21 cellular contexts compared by ENCODE assay signal in genomic region chr3:167710552-167710951, GRCh38. TPM values are rescaled to one million over a fixed set of nuclear protein-coding genes. Genes with fewer than 3 reads are reported as not detected.
DNase-seq lines count a peak whose midpoint lies in the region; ATAC-seq and TF ChIP-seq lines count a peak whose summit lies in the region.
"Had no signal": no experiment of that assay in that cellular context is flagged by ENCODE, and none has a peak within 500 bp of the region (broad histone marks: within the 10 kb centered on the region; RNA-seq: fewer than 3 reads in every experiment).

No MANE protein-coding gene starts in this region.

- H3K4me3 ChIP-seq in GM23338 = no peak overlapping the region
- H3K4me3 ChIP-seq: MG63 had no signal

- no peaks in the 10 kb centered on the region for H3F3A ChIP-seq in GM23338 (replicated peaks; ENCODE audit: low read depth)

- DNase-seq in T-helper 1 cell = no peak
- DNase-seq in GM23338 (ENCODE audit: low spot score) = no peak
- no peak for DNase-seq in central memory CD8-positive, alpha-beta T cell (ENCODE audit: low spot score in 2 of 2)
- DNase-seq in nephron progenitor cell = no peak
- DNase-seq: AML-193, COR-L47, IMR-90, Karpas-422, MG63, NCI-H1048, NCI-H1436, NCI-H1930, NCI-H345, NCI-H524 treated with DMSO at 0.1 percent for 48 hours, SHP77 treated with DMSO at 0.1 percent for 48 hours had no signal

- no peak overlapping the region for H3K27ac ChIP-seq in GM23338 (ENCODE audit: low read depth)
- H3K27ac ChIP-seq: 22Rv1 had no signal

- H3K79me2 ChIP-seq in GM23338 (replicated peaks; ENCODE audit: insufficient read depth) = peaks cover 85% of the 10 kb centered on the region

- no peak for ATAC-seq in GM23338
- ATAC-seq in central memory CD8-positive, alpha-beta T cell (replicated peaks; ENCODE audit: extremely low read depth, poor library complexity, severe bottlenecking) = no peak
- ATAC-seq in HG03521 (IDR thresholded peaks at IDR 0.05; ENCODE audit: unreplicated experiment) = no peak
- no peak for ATAC-seq in GM18498 (IDR thresholded peaks at IDR 0.05; ENCODE audit: unreplicated experiment)
- no peak for ATAC-seq in GM19023 (IDR thresholded peaks at IDR 0.05; ENCODE audit: unreplicated experiment)

- no peaks in the 10 kb centered on the region for H3K27me3 ChIP-seq in GM23338 (ENCODE audit: insufficient read depth)
- H3K27me3 ChIP-seq: MG63 had no signal

- H3K4me1 Mint-ChIP-seq in T-helper 1 cell treated with Interleukin-12 subunit alpha and Interleukin-12 subunit beta and Interleukin-4 antibody, amounts not matched to agents 30 μg/mL and 1 μg/mL, for 36 hours (ENCODE audit: low read depth) = peaks cover 29% of the 10 kb centered on the region
- H3K4me1 Mint-ChIP-seq in GM23338 (peaks cover 22% of the 10 kb centered on the region), nephron progenitor cell (no peaks in the 10 kb centered on the region)
- peaks cover 83% of the 10 kb centered on the region for H3K4me1 Mint-ChIP-seq in central memory CD8-positive, alpha-beta T cell
- H3K4me1 Mint-ChIP-seq: CD14-positive monocyte had no signal

- H3K4me1 ChIP-seq in GM23338 (ENCODE audit: insufficient read depth) = no peaks in the 10 kb centered on the region

- H2AFZ ChIP-seq in GM23338 = no peak overlapping the region

- no peak overlapping the region for H3K4me3 Mint-ChIP-seq in T-helper 1 cell treated with Interleukin-12 subunit alpha and Interleukin-12 subunit beta and Interleukin-4 antibody, amounts not matched to agents 30 μg/mL and 1 μg/mL, for 36 hours
- no peak overlapping the region for H3K4me3 Mint-ChIP-seq in GM23338
- H3K4me3 Mint-ChIP-seq in central memory CD8-positive, alpha-beta T cell = no peak overlapping the region
- no peak overlapping the region for H3K4me3 Mint-ChIP-seq in nephron progenitor cell
- H3K4me3 Mint-ChIP-seq: CD14-positive monocyte had no signal

- no peaks in the 10 kb centered on the region for H4K20me1 ChIP-seq in GM23338 (replicated peaks; ENCODE audit: insufficient read depth)

- no peak overlapping the region for H3K4me2 ChIP-seq in GM23338

- H3K27me3 Mint-ChIP-seq in T-helper 1 cell treated with Interleukin-12 subunit alpha and Interleukin-12 subunit beta and Interleukin-4 antibody, amounts not matched to agents 30 μg/mL and 1 μg/mL, for 36 hours (ENCODE audit: low read depth) = no peaks in the 10 kb centered on the region
- no peaks in the 10 kb centered on the region for H3K27me3 Mint-ChIP-seq in GM23338 (ENCODE audit: insufficient read depth, low read depth, poor library complexity)
- no peaks in the 10 kb centered on the region for H3K27me3 Mint-ChIP-seq in central memory CD8-positive, alpha-beta T cell
- H3K27me3 Mint-ChIP-seq in nephron progenitor cell (ENCODE audit: low read depth, poor library complexity) = no peaks in the 10 kb centered on the region

- peaks cover 7% of the 10 kb centered on the region; the same call in 1 of the 2 replicates for H3K9me2 ChIP-seq in GM23338 (ENCODE audit: insufficient read depth)

- peaks cover 51% of the 10 kb centered on the region for H3K36me3 Mint-ChIP-seq in T-helper 1 cell treated with Interleukin-12 subunit alpha and Interleukin-12 subunit beta and Interleukin-4 antibody, amounts not matched to agents 30 μg/mL and 1 μg/mL, for 36 hours (ENCODE audit: low read depth)
- H3K36me3 Mint-ChIP-seq in GM23338 (ENCODE audit: low read depth) = peaks cover 41% of the 10 kb centered on the region
- peaks cover 32% of the 10 kb centered on the region for H3K36me3 Mint-ChIP-seq in central memory CD8-positive, alpha-beta T cell (ENCODE audit: insufficient read depth)
- peaks cover 71% of the 10 kb centered on the region for H3K36me3 Mint-ChIP-seq in nephron progenitor cell (ENCODE audit: low read depth)

- no peaks in the 10 kb centered on the region for H3K36me3 ChIP-seq in GM23338 (ENCODE audit: insufficient read depth)

- H3K9me3 Mint-ChIP-seq in T-helper 1 cell treated with Interleukin-12 subunit alpha and Interleukin-12 subunit beta and Interleukin-4 antibody, amounts not matched to agents 30 μg/mL and 1 μg/mL, for 36 hours = no peaks in the 10 kb centered on the region
- no peaks in the 10 kb centered on the region for H3K9me3 Mint-ChIP-seq in GM23338
- H3K9me3 Mint-ChIP-seq in central memory CD8-positive, alpha-beta T cell = no peaks in the 10 kb centered on the region
- H3K9me3 Mint-ChIP-seq in nephron progenitor cell = peaks cover 40% of the 10 kb centered on the region

- TF ChIP-seq CTCF in GM23338 (conservative IDR thresholded peaks at IDR 0.05; ENCODE audit: low read depth in 2 of 2) (no peak), nephron progenitor cell (IDR thresholded peaks at IDR 0.05) (no peak)

- peak overlapping the region; percentile 5 for H3K27ac Mint-ChIP-seq in T-helper 1 cell treated with Interleukin-12 subunit alpha and Interleukin-12 subunit beta and Interleukin-4 antibody, amounts not matched to agents 30 μg/mL and 1 μg/mL, for 36 hours
- peak overlapping the region; percentile 8; the same call in 1 of the 2 replicates for H3K27ac Mint-ChIP-seq in GM23338
- peak overlapping the region; percentile 22 for H3K27ac Mint-ChIP-seq in central memory CD8-positive, alpha-beta T cell (ENCODE audit: low read depth)
- H3K27ac Mint-ChIP-seq in nephron progenitor cell = peak overlapping the region; percentile 61

TF ChIP-seq in GM23338, 12 proteins besides CTCF, POLR2A, EP300 and RAD21 (continues in another document):
- no peak for TF ChIP-seq ZNF462 (CRISPR knock-in tag; IDR thresholded peaks at IDR 0.05)
- no peak for TF ChIP-seq NANOG (IDR thresholded peaks at IDR 0.05; ENCODE audit: borderline replicate concordance)
- no peak for TF ChIP-seq CREB1 (CRISPR knock-in tag; IDR thresholded peaks at IDR 0.05; ENCODE audit: low read depth)

RNA-seq across cellular contexts. Expression of gene PDCD10, which starts 24.1 kb away (rescaled TPM):
- total RNA-seq in GM23338 (2014; rRNA removed; shearing (Covaris generic)) = 95.2 and 108 TPM in 2 replicates
- 99.8 and 125 TPM in 2 replicates for polyA plus RNA-seq in GM23338 (2016; fragmentation: Nextera tagmentation; extraction: Ambion mirVana)

RNA-seq across cellular contexts. Expression of gene SERPINI1, which starts 25.0 kb away (rescaled TPM):
- total RNA-seq in GM23338 (2014; rRNA removed; shearing (Covaris generic)) = 9.2 and 13.5 TPM in 2 replicates
- 26.6 and 32.1 TPM in 2 replicates for polyA plus RNA-seq in GM23338 (2016; fragmentation: Nextera tagmentation; extraction: Ambion mirVana)

RNA-seq across cellular contexts. Expression of gene WDR49, which starts 56.8 kb away (rescaled TPM):
- 0.08 and 1.4 TPM in 2 replicates for total RNA-seq in GM23338 (2014; rRNA removed; shearing (Covaris generic))
- polyA plus RNA-seq in GM23338 (2016; fragmentation: Nextera tagmentation; extraction: Ambion mirVana) = 1.4 and 1.9 TPM in 2 replicates
- total RNA-seq: IMR-90 had no signal
- polyA plus RNA-seq: IMR-90 had no signal

Comparison
In these comparisons a context has a peak if more than half of its experiments do, and no peak if none do; other contexts are left out.
1. H3K27ac Mint-ChIP-seq: peak in every context shown above with its lines; median percentile 61 in nephron progenitor cell; 22 in central memory CD8-positive, alpha-beta T cell; 8 in GM23338; 5 in T-helper 1 cell treated with Interleukin-12 subunit alpha and Interleukin-12 subunit beta and Interleukin-4 antibody, amounts not matched to agents 30 μg/mL and 1 μg/mL, for 36 hours.